ENCODE assay signal across 9 cellular contexts in genomic region chr6:27651371-27651732, GRCh38.
DNase-seq lines count a peak whose midpoint lies in the region; ATAC-seq, FAIRE-seq and TF ChIP-seq lines count a peak whose summit lies in the region.
"Had no signal": no experiment of that assay in that cellular context is flagged by ENCODE, and none has a peak within 500 bp of the region (broad histone marks: within the 10 kb centered on the region; RNA-seq: fewer than 3 reads in every experiment).

No MANE protein-coding gene starts in this region.

- H3K36me3 ChIP-seq in GM12878 (ENCODE audit: control insufficient read depth in 2 of 2, insufficient read depth in 2 of 2, low read length in 1 of 2) = no peaks in the 10 kb centered on the region
- H3K36me3 ChIP-seq in left lung = no peaks in the 10 kb centered on the region
- H3K36me3 ChIP-seq in right atrium auricular region = no peaks in the 10 kb centered on the region
- H3K36me3 ChIP-seq in transverse colon = no peaks in the 10 kb centered on the region

- in situ Hi-C loops in GM12878 (cut with MboI) = no loop called here
- in situ Hi-C loops in transverse colon (cut with MboI; ENCODE audit: low pct_ligation_motif_present in 1 of 4, low pct_unique_long_range_greater_than_20kb in 1 of 4, low sequenced_read_pairs in 3 of 4) = no loop called here

- intact Hi-C loops in GM12878 (cut with micrococcal nuclease; ENCODE audit: unreplicated experiment) = no loop called here
- intact Hi-C loops in left lung (cut with DNase I) = no loop called here
- intact Hi-C loops in transverse colon (cut with DNase I; ENCODE audit: low total_unique reads) = no loop called here

- peaks cover 6% of the 10 kb centered on the region for H3K9me3 Mint-ChIP-seq in mesothelial cell of epicardium

- peak overlapping the region; percentile 47 for H3K27ac Mint-ChIP-seq in mesothelial cell of epicardium

- no peak for FAIRE-seq in GM12878 (lab: Jason Lieb, UNC)

- H4K20me1 ChIP-seq in GM12878 (ENCODE audit: control insufficient read depth, insufficient read depth) = no peaks in the 10 kb centered on the region

- H3K79me2 ChIP-seq in GM12878 (ENCODE audit: control insufficient read depth, insufficient read depth, low read length) = no peaks in the 10 kb centered on the region

- peak overlapping the region; percentile 7; the same call in 1 of the 2 replicates for H2AFZ ChIP-seq in GM12878 (ENCODE audit: control insufficient read depth, low read depth, low read length)

- SMC1A ChIA-PET in GM12878 (lab: Charles Lee; ENCODE audit: uncharacterized antibody, unreplicated experiment) = no interaction called here

- POLR2A ChIA-PET in GM12878 (lab: Charles Lee) = no interaction called here

- TF ChIP-seq EP300 in GM12878 (IDR thresholded peaks at IDR 0.05; ENCODE audit: borderline replicate concordance in 1 of 2, control insufficient read depth in 1 of 2, low read depth in 2 of 2, low read length in 2 of 2) = no peak
- no peak for TF ChIP-seq EP300 in transverse colon (IDR thresholded peaks at IDR 0.05; ENCODE audit: low read depth)

- WGBS in GM12878 (ENCODE audit: insufficient coverage, insufficient replicate concordance, low lambda C conversion rate, missing lambda C conversion rate) = 22% methylated on average over 5 of the region's 7 CpGs
- WGBS in transverse colon (ENCODE audit: low coverage in 1 of 2), 2 donors = 17 to 37% methylated on average over 7 of the region's 7 CpGs

- no peaks in the 10 kb centered on the region for H3K27me3 Mint-ChIP-seq in mesothelial cell of epicardium (ENCODE audit: low read depth)

- peaks cover 14% of the 10 kb centered on the region for H3K4me1 Mint-ChIP-seq in mesothelial cell of epicardium

- DNase-seq in ELR (ENCODE audit: low read depth) = peak; percentile 41
- DNase-seq in LNCaP clone FGC (ENCODE audit: low read depth) = no peak
- DNase-seq in GM12878 (ENCODE audit: low read depth, low spot score) = no peak
- DNase-seq in mesothelial cell of epicardium (ENCODE audit: low spot score in 2 of 2, unreplicated experiment in 2 of 2) = no peak
- no peak for DNase-seq in left lung
- DNase-seq in right atrium auricular region (ENCODE audit: low spot score) = no peak
- DNase-seq in NCI-H2107 treated with DMSO at 0.1 percent for 48 hours (lab: John Stamatoyannopoulos, UW; ENCODE audit: unreplicated experiment) = no peak
- no peak for DNase-seq in transverse colon
- DNase-seq: cortex of kidney had no signal

- RAD21 ChIA-PET in GM12878 (lab: Charles Lee; ENCODE audit: unreplicated experiment) = no interaction called here

- TF ChIP-seq CTCF in LNCaP clone FGC (IDR thresholded peaks at IDR 0.05; ENCODE audit: control insufficient read depth, extremely low read depth, insufficient read depth) (no peak), GM12878 (IDR thresholded peaks at IDR 0.05 in 2 of 3, conservative IDR thresholded peaks at IDR 0.05 in 1 of 3; ENCODE audit: control insufficient read depth in 2 of 3, extremely low read depth in 1 of 3, insufficient read depth in 1 of 3, low read depth in 3 of 3, low read length in 3 of 3) (no peak), mesothelial cell of epicardium (IDR thresholded peaks at IDR 0.05; ENCODE audit: unreplicated experiment) (no peak), left lung (IDR thresholded peaks at IDR 0.05) (no peak), right atrium auricular region (IDR thresholded peaks at IDR 0.05) (no peak), transverse colon (IDR thresholded peaks at IDR 0.05) (no peak)

- CTCF ChIA-PET in GM12878 (lab: Yijun Ruan, JAX) = no interaction called here

- H3K4me1 ChIP-seq in GM12878 (ENCODE audit: control insufficient read depth, insufficient read depth, low read length) = no peaks in the 10 kb centered on the region
- no peaks in the 10 kb centered on the region for H3K4me1 ChIP-seq in left lung
- H3K4me1 ChIP-seq in right atrium auricular region = no peaks in the 10 kb centered on the region
- H3K4me1 ChIP-seq in transverse colon = no peaks in the 10 kb centered on the region

- H3K4me3 Mint-ChIP-seq in mesothelial cell of epicardium = peak overlapping the region; percentile 57

- H3K4me3 ChIP-seq in LNCaP clone FGC (ENCODE audit: low read depth, low read length) = peak overlapping the region; percentile 55
- H3K4me3 ChIP-seq in GM12878 = 0 out of 2 replicates have a peak overlapping the region, but pooled peaks have one; percentile 5
- no peak overlapping the region for H3K4me3 ChIP-seq in left lung
- H3K4me3 ChIP-seq in right atrium auricular region = no peak overlapping the region
- H3K4me3 ChIP-seq in transverse colon = no peak overlapping the region

- H3K27ac ChIP-seq in GM12878 (ENCODE audit: control insufficient read depth, insufficient read depth) (no peak overlapping the region), left lung (no peak overlapping the region), right atrium auricular region (no peak overlapping the region), transverse colon (no peak overlapping the region)

- H3K27me3 ChIP-seq in GM12878 (replicated peaks in 1 of 2; ENCODE audit: control insufficient read depth in 2 of 2, insufficient read depth in 2 of 2, low read length in 1 of 2) = no peaks in the 10 kb centered on the region
- H3K27me3 ChIP-seq in left lung = peaks cover 8 to 93% of the 10 kb centered on the region in 2 donors
- H3K27me3 ChIP-seq in right atrium auricular region = no peaks in the 10 kb centered on the region
- peaks cover 89% of the 10 kb centered on the region for H3K27me3 ChIP-seq in transverse colon

- no TSS peak for BruUV-seq in GM12878 (replicated peaks; lab: Mats Ljungman, UMichigan)

- H3K36me3 Mint-ChIP-seq in mesothelial cell of epicardium = no peaks in the 10 kb centered on the region

- ATAC-seq in GM12878 = no peak
- no peak for ATAC-seq in left lung

- no peak for TF ChIP-seq POLR2A in GM12878 (IDR thresholded peaks at IDR 0.05; ENCODE audit: low read depth, low read length)
- TF ChIP-seq POLR2A in transverse colon (IDR thresholded peaks at IDR 0.05) = no peak

- H3K4me2 ChIP-seq in GM12878 (ENCODE audit: control insufficient read depth, insufficient read depth) = no peak overlapping the region

- H3K9me3 ChIP-seq in GM12878 (replicated peaks; ENCODE audit: control insufficient read depth, insufficient read depth, low read length) = no peaks in the 10 kb centered on the region
- no peaks in the 10 kb centered on the region for H3K9me3 ChIP-seq in left lung
- no peaks in the 10 kb centered on the region for H3K9me3 ChIP-seq in right atrium auricular region
- no peaks in the 10 kb centered on the region for H3K9me3 ChIP-seq in transverse colon

- H3K9ac ChIP-seq in GM12878 (ENCODE audit: control insufficient read depth, insufficient read depth, low read length) = no peak overlapping the region

- no peak for TF ChIP-seq RAD21 in GM12878 (IDR thresholded peaks at IDR 0.05; ENCODE audit: insufficient read depth, low read depth, low read length)

TF ChIP-seq in GM12878, 131 proteins besides CTCF, POLR2A, EP300 and RAD21:
- TF ChIP-seq, protein P1, sequence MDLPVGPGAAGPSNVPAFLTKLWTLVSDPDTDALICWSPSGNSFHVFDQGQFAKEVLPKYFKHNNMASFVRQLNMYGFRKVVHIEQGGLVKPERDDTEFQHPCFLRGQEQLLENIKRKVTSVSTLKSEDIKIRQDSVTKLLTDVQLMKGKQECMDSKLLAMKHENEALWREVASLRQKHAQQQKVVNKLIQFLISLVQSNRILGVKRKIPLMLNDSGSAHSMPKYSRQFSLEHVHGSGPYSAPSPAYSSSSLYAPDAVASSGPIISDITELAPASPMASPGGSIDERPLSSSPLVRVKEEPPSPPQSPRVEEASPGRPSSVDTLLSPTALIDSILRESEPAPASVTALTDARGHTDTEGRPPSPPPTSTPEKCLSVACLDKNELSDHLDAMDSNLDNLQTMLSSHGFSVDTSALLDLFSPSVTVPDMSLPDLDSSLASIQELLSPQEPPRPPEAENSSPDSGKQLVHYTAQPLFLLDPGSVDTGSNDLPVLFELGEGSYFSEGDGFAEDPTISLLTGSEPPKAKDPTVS (IDR thresholded peaks at IDR 0.05; ENCODE audit: low read depth, low read length) = no peak
- TF ChIP-seq, protein P2, sequence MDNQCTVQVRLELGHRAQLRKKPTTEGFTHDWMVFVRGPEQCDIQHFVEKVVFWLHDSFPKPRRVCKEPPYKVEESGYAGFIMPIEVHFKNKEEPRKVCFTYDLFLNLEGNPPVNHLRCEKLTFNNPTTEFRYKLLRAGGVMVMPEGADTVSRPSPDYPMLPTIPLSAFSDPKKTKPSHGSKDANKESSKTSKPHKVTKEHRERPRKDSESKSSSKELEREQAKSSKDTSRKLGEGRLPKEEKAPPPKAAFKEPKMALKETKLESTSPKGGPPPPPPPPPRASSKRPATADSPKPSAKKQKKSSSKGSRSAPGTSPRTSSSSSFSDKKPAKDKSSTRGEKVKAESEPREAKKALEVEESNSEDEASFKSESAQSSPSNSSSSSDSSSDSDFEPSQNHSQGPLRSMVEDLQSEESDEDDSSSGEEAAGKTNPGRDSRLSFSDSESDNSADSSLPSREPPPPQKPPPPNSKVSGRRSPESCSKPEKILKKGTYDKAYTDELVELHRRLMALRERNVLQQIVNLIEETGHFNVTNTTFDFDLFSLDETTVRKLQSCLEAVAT (IDR thresholded peaks at IDR 0.05) = no peak
- no peak for TF ChIP-seq RB1 (IDR thresholded peaks at IDR 0.05; ENCODE audit: borderline replicate concordance)
- TF ChIP-seq HDAC6 (IDR thresholded peaks at IDR 0.05; ENCODE audit: unreplicated experiment) = no peak
- no peak for TF ChIP-seq BMI1 (IDR thresholded peaks at IDR 0.05; ENCODE audit: borderline replicate concordance)
- no peak for TF ChIP-seq NR2F1 (conservative IDR thresholded peaks at IDR 0.05)
- no peak for TF ChIP-seq RAD51 (IDR thresholded peaks at IDR 0.05)
- no peak for TF ChIP-seq ESRRA (IDR thresholded peaks at IDR 0.05; ENCODE audit: low read length)
- TF ChIP-seq ZBED1 (IDR thresholded peaks at IDR 0.05; ENCODE audit: borderline replicate concordance) = no peak
- TF ChIP-seq ELK1 (IDR thresholded peaks at IDR 0.05; ENCODE audit: low read depth, low read length) = no peak
- TF ChIP-seq BACH1 (IDR thresholded peaks at IDR 0.05; ENCODE audit: borderline replicate concordance) = no peak

Comparison
In these comparisons a context has a peak if more than half of its experiments do, and no peak if none do; other contexts are left out.
1. H3K4me3 ChIP-seq: peak in LNCaP clone FGC (single experiment) and GM12878 (single experiment); none in left lung (0 of 2), right atrium auricular region (0 of 2) and transverse colon (0 of 4).